Comparison of ENCODE assay signal across 24 cellular contexts in genomic region chr3:126784254-126784653, GRCh38.
DNase-seq lines count a peak whose midpoint lies in the region; ATAC-seq and TF ChIP-seq lines count a peak whose summit lies in the region.
"Had no signal": no experiment of that assay in that cellular context is flagged by ENCODE, and none has a peak within 500 bp of the region (broad histone marks: within the 10 kb centered on the region; RNA-seq: fewer than 3 reads in every experiment).

No MANE protein-coding gene starts in this region.

- H3K27me3 ChIP-seq in breast epithelium = no peaks in the 10 kb centered on the region
- H3K27me3 ChIP-seq in SJSA1 (replicated peaks) = no peaks in the 10 kb centered on the region
- no peaks in the 10 kb centered on the region for H3K27me3 ChIP-seq in iPS-18a (ENCODE audit: control insufficient read depth, insufficient read depth, low read length)
- H3K27me3 ChIP-seq: MG63, suprapubic skin had no signal

- H3K4me3 ChIP-seq in breast epithelium = no peak overlapping the region
- H3K4me3 ChIP-seq in SJSA1 = no peak overlapping the region
- H3K4me3 ChIP-seq in iPS-18a (ENCODE audit: low read length) = no peak overlapping the region
- H3K4me3 ChIP-seq: A549, left ventricle myocardium inferior, MG63, suprapubic skin had no signal

- BruUV-seq in MCF 10A (replicated peaks; lab: Mats Ljungman, UMichigan) = no TSS peak

- H3K4me1 ChIP-seq in breast epithelium (no peaks in the 10 kb centered on the region), SJSA1 (replicated peaks) (peaks cover 44% of the 10 kb centered on the region), iPS-18a (ENCODE audit: control insufficient read depth, low read depth, low read length) (peaks cover 37% of the 10 kb centered on the region)

- ATAC-seq in HG03135 (IDR thresholded peaks at IDR 0.05; ENCODE audit: unreplicated experiment) = no peak
- ATAC-seq: A549 had no signal

- no peak for DNase-seq in MCF 10A (ENCODE audit: unreplicated experiment)
- DNase-seq in breast epithelium (ENCODE audit: low spot score in 2 of 2) = no peak
- DNase-seq in SJSA1 (ENCODE audit: low read depth in 1 of 2, low spot score in 2 of 2) = peak in 1 of 2 experiments; percentile 24
- no peak for DNase-seq in ecto neural progenitor cell (ENCODE audit: low spot score)
- no peak for DNase-seq in stimulated activated CD4-positive, alpha-beta T cell treated with anti-CD3 and anti-CD28 coated beads, Interleukin-2, amount 100 ng/mL, for 48 hours
- no peak for DNase-seq in NCI-H2029 treated with DMSO at 0.1 percent for 48 hours (lab: John Stamatoyannopoulos, UW)
- DNase-seq: activated CD4-positive, alpha-beta T cell treated with anti-CD3 and anti-CD28 coated beads for 1 hour; activated CD8-positive, alpha-beta memory T cell treated with anti-CD3 and anti-CD28 coated beads for 24 hours; activated T-cell treated with anti-CD3 and anti-CD28 coated beads, Interleukin-2, amount 50 U/mL, for 24 hours; GOT3; left ventricle myocardium inferior; MG63; naive B cell; NCI-H1417; NCI-H446; retina; SHP77; small intestine; stimulated activated CD4-positive, alpha-beta T cell treated with anti-CD3 and anti-CD28 coated beads, Interleukin-1b, Interleukin-23, amount 100 ng/mL, for 48 hours had no signal

- no peak for TF ChIP-seq POLR2A in breast epithelium (IDR thresholded peaks at IDR 0.05)

- peaks cover 17% of the 10 kb centered on the region for H3K9me3 Mint-ChIP-seq in MCF 10A (ENCODE audit: unreplicated experiment)
- H3K9me3 Mint-ChIP-seq: activated T-cell treated with anti-CD3 and anti-CD28 coated beads, Interleukin-2, amount 50 U/mL, for 24 hours had no signal

- peaks cover 51% of the 10 kb centered on the region for H3K4me1 Mint-ChIP-seq in MCF 10A (ENCODE audit: insufficient read depth, unreplicated experiment)

- POLR2A ChIA-PET in MCF 10A (lab: Yijun Ruan, JAX) = interaction anchor here (0.8 to 2.7 kb wide), 2 partner anchors 31 to 673 kb away, joined by 3 to 33 read pairs; no protein-coding TSS in a partner anchor

- CTCF ChIA-PET in MCF 10A (lab: Yijun Ruan, JAX) = interaction anchor here (1.6 to 2.1 kb wide), 2 partner anchors 31 to 32 kb away, joined by 10 to 11 read pairs; no protein-coding TSS in a partner anchor

- no peaks in the 10 kb centered on the region for H3K27me3 Mint-ChIP-seq in MCF 10A (ENCODE audit: insufficient read depth, unreplicated experiment)
- H3K27me3 Mint-ChIP-seq: activated T-cell treated with anti-CD3 and anti-CD28 coated beads, Interleukin-2, amount 50 U/mL, for 24 hours; B cell; naive B cell had no signal

- intact Hi-C loops in MCF 10A (cut with micrococcal nuclease) (no loop called here), breast epithelium (cut with DNase I; ENCODE audit: low total_unique reads) (loop anchor here (10.0 kb wide), 1 partner anchor 309 kb away; the partner anchor contains the start of gene ZXDC)

- TF ChIP-seq CTCF in MCF 10A (IDR thresholded peaks at IDR 0.05; ENCODE audit: unreplicated experiment) (no peak), breast epithelium (IDR thresholded peaks at IDR 0.05) (no peak)

- H3K36me3 Mint-ChIP-seq in MCF 10A (ENCODE audit: insufficient read depth, unreplicated experiment) = peaks cover 14% of the 10 kb centered on the region

- H3K27ac Mint-ChIP-seq in MCF 10A (ENCODE audit: low read depth, unreplicated experiment) = peak overlapping the region; percentile 97
- H3K27ac Mint-ChIP-seq: activated T-cell treated with anti-CD3 and anti-CD28 coated beads, Interleukin-2, amount 50 U/mL, for 24 hours; B cell had no signal

- no peaks in the 10 kb centered on the region for H3K36me3 ChIP-seq in breast epithelium
- no peaks in the 10 kb centered on the region for H3K36me3 ChIP-seq in SJSA1
- H3K36me3 ChIP-seq in iPS-18a (ENCODE audit: control insufficient read depth, low read depth, low read length) = no peaks in the 10 kb centered on the region
- H3K36me3 ChIP-seq: left ventricle myocardium inferior, MG63, suprapubic skin had no signal

- H3K9ac ChIP-seq in iPS-18a (ENCODE audit: low read length) = peak overlapping the region; percentile 10

- no peaks in the 10 kb centered on the region for H3K9me3 ChIP-seq in breast epithelium
- no peaks in the 10 kb centered on the region for H3K9me3 ChIP-seq in SJSA1 (replicated peaks)
- no peaks in the 10 kb centered on the region for H3K9me3 ChIP-seq in iPS-18a (ENCODE audit: control insufficient read depth, low read depth, low read length)
- H3K9me3 ChIP-seq: A549, left ventricle myocardium inferior, suprapubic skin had no signal

- no peak overlapping the region for H3K4me3 Mint-ChIP-seq in MCF 10A (ENCODE audit: unreplicated experiment)
- H3K4me3 Mint-ChIP-seq: activated T-cell treated with anti-CD3 and anti-CD28 coated beads, Interleukin-2, amount 50 U/mL, for 24 hours; B cell had no signal

- H3K27ac ChIP-seq in breast epithelium (no peak overlapping the region), SJSA1 (peak overlapping the region; percentile 100), iPS-18a (ENCODE audit: low read length) (peak overlapping the region; percentile 40)
- H3K27ac ChIP-seq: left ventricle myocardium inferior, suprapubic skin had no signal

Comparison
In these comparisons a context has a peak if more than half of its experiments do, and no peak if none do; other contexts are left out.
1. H3K27ac ChIP-seq: peak in SJSA1 (single experiment) and iPS-18a (single experiment); none in breast epithelium (0 of 2).